25 cellular contexts compared by ENCODE assay signal in genomic region chr2:1687254-1687653, GRCh38. TPM values are rescaled to one million over a fixed set of nuclear protein-coding genes. Genes with fewer than 3 reads are reported as not detected.
DNase-seq lines count a peak whose midpoint lies in the region; FAIRE-seq and TF ChIP-seq lines count a peak whose summit lies in the region.
"Had no signal": no experiment of that assay in that cellular context is flagged by ENCODE, and none has a peak within 500 bp of the region (broad histone marks: within the 10 kb centered on the region; RNA-seq: fewer than 3 reads in every experiment).

No MANE protein-coding gene starts in this region.

- no peaks in the 10 kb centered on the region for H3K9me2 ChIP-seq in PC-9 (ENCODE audit: insufficient read depth)

- H3K27me3 ChIP-seq in Caco-2 (replicated peaks; ENCODE audit: control insufficient read depth, insufficient read depth, low read length), result no peaks in the 10 kb centered on the region
- H3K27me3 ChIP-seq in PC-9 (ENCODE audit: insufficient read depth, low read depth), result peaks cover 13% of the 10 kb centered on the region; the same call in 1 of the 2 replicates
- H3K27me3 ChIP-seq in ectodermal cell (ENCODE audit: control insufficient read depth, insufficient read depth, low read length, poor library complexity, severe bottlenecking), result no peaks in the 10 kb centered on the region
- no peaks in the 10 kb centered on the region for H3K27me3 ChIP-seq in neural progenitor cell
- H3K27me3 ChIP-seq in dorsolateral prefrontal cortex, result no peaks in the 10 kb centered on the region
- H3K27me3 ChIP-seq: BLaER1 treated with 17β-estradiol and CSF1 and Interleukin-3, amounts not matched to agents 10 nM and 100 nM had no signal

- H3K4me1 Mint-ChIP-seq in Caco-2 (ENCODE audit: low read depth, unreplicated experiment) (peaks cover 16% of the 10 kb centered on the region), neural progenitor cell (peaks cover 38% of the 10 kb centered on the region)
- H3K4me1 Mint-ChIP-seq: stimulated activated naive CD8-positive, alpha-beta T cell treated with anti-CD3 and anti-CD28 coated beads, Interleukin-15, amount 100 ng/mL, for 72 hours had no signal

- H3K9me3 ChIP-seq in Caco-2 (no peaks in the 10 kb centered on the region), PC-9 (ENCODE audit: insufficient read depth, low read depth) (no peaks in the 10 kb centered on the region), ectodermal cell (ENCODE audit: control insufficient read depth, low read length) (no peaks in the 10 kb centered on the region), neural progenitor cell (ENCODE audit: low read depth) (no peaks in the 10 kb centered on the region), kidney (ENCODE audit: control insufficient read depth in 1 of 2, low read length in 2 of 2) (no peaks in the 10 kb centered on the region)
- H3K9me3 ChIP-seq: BLaER1 treated with 17β-estradiol and CSF1 and Interleukin-3, amounts not matched to agents 10 nM and 100 nM; left ventricle myocardium inferior had no signal

- peaks cover 13% of the 10 kb centered on the region for H3K4me1 ChIP-seq in Caco-2
- H3K4me1 ChIP-seq in PC-9 (replicated peaks; ENCODE audit: insufficient read depth), result peaks cover 50% of the 10 kb centered on the region
- peaks cover 16% of the 10 kb centered on the region for H3K4me1 ChIP-seq in ectodermal cell (ENCODE audit: control insufficient read depth, insufficient read depth, low read length)
- H3K4me1 ChIP-seq in neural progenitor cell, result no peaks in the 10 kb centered on the region
- no peaks in the 10 kb centered on the region for H3K4me1 ChIP-seq in kidney (ENCODE audit: control insufficient read depth in 1 of 2, insufficient read depth in 1 of 2, low read depth in 1 of 2, low read length in 2 of 2)
- H3K4me1 ChIP-seq: parathyroid adenoma had no signal

- no peak overlapping the region for H2AFZ ChIP-seq in PC-9
- no peak overlapping the region for H2AFZ ChIP-seq in neural progenitor cell (replicated peaks)
- H2AFZ ChIP-seq: parathyroid adenoma had no signal

- H3K79me2 ChIP-seq in PC-9 (ENCODE audit: low read depth), result peaks cover 5% of the 10 kb centered on the region; the same call in 1 of the 2 replicates
- no peaks in the 10 kb centered on the region for H3K79me2 ChIP-seq in neural progenitor cell (ENCODE audit: low read depth)
- H3K79me2 ChIP-seq: parathyroid adenoma had no signal

- CTCF ChIA-PET in Caco-2 (lab: Charles Lee), result no interaction called here
- CTCF ChIA-PET in PC-9 (lab: Charles Lee), result no interaction called here

- TF ChIP-seq CTCF in Caco-2 (IDR thresholded peaks at IDR 0.05; ENCODE audit: insufficient read depth in 1 of 2, low read depth in 1 of 2, low read length in 1 of 2, severe bottlenecking in 1 of 2, unreplicated experiment in 1 of 2), result no peak
- no peak for TF ChIP-seq CTCF in PC-9 (conservative IDR thresholded peaks at IDR 0.05)
- no peak for TF ChIP-seq CTCF in neural progenitor cell (IDR thresholded peaks at IDR 0.05)
- no peak for TF ChIP-seq CTCF in dorsolateral prefrontal cortex (IDR thresholded peaks at IDR 0.05 in 54 of 56, conservative IDR thresholded peaks at IDR 0.05 in 2 of 56; ENCODE audit: low read depth in 1 of 56, partially characterized antibody in 56 of 56)
- no peak for TF ChIP-seq CTCF in kidney (IDR thresholded peaks at IDR 0.05; ENCODE audit: borderline replicate concordance, extremely low read depth, insufficient read depth)

- no peak for DNase-seq in Caco-2
- DNase-seq in PC-9, result no peak
- no peak for DNase-seq in neural progenitor cell (ENCODE audit: low spot score)
- DNase-seq in inferior parietal cortex (ENCODE audit: extremely low spot score), result no peak
- no peak for DNase-seq in GOT3 (lab: John Stamatoyannopoulos, UW)
- no peak for DNase-seq in dorsolateral prefrontal cortex
- no peak for DNase-seq in kidney
- DNase-seq: activated CD4-positive, alpha-beta T cell treated with anti-CD3 and anti-CD28 coated beads, Interleukin-2, amount 50 U/mL, for 1 hour; activated CD8-positive, alpha-beta memory T cell treated with anti-CD3 and anti-CD28 coated beads, Interleukin-2, amount 50 U/mL, for 48 hours; activated effector memory CD4-positive, alpha-beta T cell treated with anti-CD3 and anti-CD28 coated beads, Interleukin-2, amount 50 U/mL, for 16 hours; DMS 273 treated with DMSO at 0.1 percent for 48 hours; effector CD4-positive, alpha-beta T cell; left ventricle myocardium inferior; NCI-H1048; NCI-H2081; NCI-H446 treated with DMSO at 0.1 percent for 48 hours; stimulated activated CD4-positive, alpha-beta T cell treated with anti-CD3 and anti-CD28 coated beads, Interleukin-4, amount 100 ng/mL, for 1 hour; stimulated activated naive CD8-positive, alpha-beta T cell treated with anti-CD3 and anti-CD28 coated beads, Interleukin-15, amount 100 ng/mL, for 72 hours; T-helper 1 cell had no signal

- H3K9me3 Mint-ChIP-seq in Caco-2 (ENCODE audit: unreplicated experiment) (no peaks in the 10 kb centered on the region), neural progenitor cell (no peaks in the 10 kb centered on the region)
- H3K9me3 Mint-ChIP-seq: stimulated activated naive CD8-positive, alpha-beta T cell treated with anti-CD3 and anti-CD28 coated beads, Interleukin-15, amount 100 ng/mL, for 72 hours had no signal

- H3K27me3 Mint-ChIP-seq in Caco-2 (ENCODE audit: insufficient read depth, unreplicated experiment), result no peaks in the 10 kb centered on the region
- no peaks in the 10 kb centered on the region for H3K27me3 Mint-ChIP-seq in neural progenitor cell (ENCODE audit: insufficient read depth, low read depth)
- H3K27me3 Mint-ChIP-seq: stimulated activated naive CD8-positive, alpha-beta T cell treated with anti-CD3 and anti-CD28 coated beads, Interleukin-15, amount 100 ng/mL, for 72 hours had no signal

- H3K36me3 Mint-ChIP-seq in Caco-2 (ENCODE audit: insufficient read depth, unreplicated experiment) (no peaks in the 10 kb centered on the region), neural progenitor cell (peaks cover 19% of the 10 kb centered on the region)

- H3K4me3 Mint-ChIP-seq in Caco-2 (ENCODE audit: unreplicated experiment) (peak overlapping the region; percentile 60), neural progenitor cell (no peak overlapping the region)
- H3K4me3 Mint-ChIP-seq: stimulated activated naive CD8-positive, alpha-beta T cell treated with anti-CD3 and anti-CD28 coated beads, Interleukin-15, amount 100 ng/mL, for 72 hours had no signal

- POLR2A ChIA-PET in Caco-2 (lab: Charles Lee), result no interaction called here
- POLR2A ChIA-PET in PC-9 (lab: Charles Lee; ENCODE audit: unreplicated experiment), result no interaction called here

- H3K36me3 ChIP-seq in Caco-2 (ENCODE audit: control insufficient read depth, insufficient read depth, low read length), result no peaks in the 10 kb centered on the region
- no peaks in the 10 kb centered on the region for H3K36me3 ChIP-seq in PC-9 (ENCODE audit: low read depth)
- H3K36me3 ChIP-seq in ectodermal cell (ENCODE audit: control insufficient read depth, insufficient read depth, low read length), result no peaks in the 10 kb centered on the region
- no peaks in the 10 kb centered on the region for H3K36me3 ChIP-seq in neural progenitor cell
- no peaks in the 10 kb centered on the region for H3K36me3 ChIP-seq in kidney (ENCODE audit: control insufficient read depth in 1 of 2, insufficient read depth in 2 of 2, low read length in 2 of 2)

- intact Hi-C loops in Caco-2 (cut with micrococcal nuclease; ENCODE audit: unreplicated experiment), result loop anchor here (1.0 kb wide), 1 partner anchor 54 kb away; no protein-coding TSS in a partner anchor
- intact Hi-C loops in PC-9 (cut with micrococcal nuclease; ENCODE audit: unreplicated experiment), result loop anchor here (2.0 to 5.0 kb wide), 2 partner anchors 56 to 60 kb away; no protein-coding TSS in a partner anchor
- intact Hi-C loops in dorsolateral prefrontal cortex (cut with DNase I), result no loop called here
- intact Hi-C loops in kidney (cut with DNase I), result no loop called here

- no peak overlapping the region for H3K4me3 ChIP-seq in Caco-2 (ENCODE audit: low read depth, low read length)
- H3K4me3 ChIP-seq in PC-9, result no peak overlapping the region
- no peak overlapping the region for H3K4me3 ChIP-seq in ectodermal cell (ENCODE audit: insufficient read depth, low read depth, low read length)
- no peak overlapping the region for H3K4me3 ChIP-seq in neural progenitor cell
- H3K4me3 ChIP-seq in dorsolateral prefrontal cortex, result no peak overlapping the region
- H3K4me3 ChIP-seq in kidney (ENCODE audit: low read length in 2 of 2), result no peak overlapping the region
- H3K4me3 ChIP-seq: BLaER1 treated with 17β-estradiol and CSF1 and Interleukin-3, amounts not matched to agents 10 nM and 100 nM; left ventricle myocardium inferior; skin epidermis had no signal

- H3K27ac Mint-ChIP-seq in Caco-2 (ENCODE audit: unreplicated experiment) (peak overlapping the region; percentile 65), neural progenitor cell (peak overlapping the region; percentile 36)

- H3K4me2 ChIP-seq in PC-9 (peak overlapping the region; percentile 41), neural progenitor cell (no peak overlapping the region)
- H3K4me2 ChIP-seq: KMS-11 had no signal

- H3F3A ChIP-seq in PC-9 (ENCODE audit: insufficient read depth, low read depth) (peaks cover 21% of the 10 kb centered on the region), neural progenitor cell (ENCODE audit: low read depth) (no peaks in the 10 kb centered on the region)

- 92% methylated on average over 14 of the region's 14 CpGs for WGBS in ectodermal cell, 2 experiments

- no peak for FAIRE-seq in kidney (lab: Jason Lieb, UNC)
- FAIRE-seq: GM12891 had no signal

- H3K9ac ChIP-seq in neural progenitor cell (no peak overlapping the region), kidney (ENCODE audit: low read length in 2 of 2) (no peak overlapping the region)
- H3K9ac ChIP-seq: KMS-11, parathyroid adenoma had no signal

- H4K20me1 ChIP-seq in PC-9 (ENCODE audit: insufficient read depth), result no peaks in the 10 kb centered on the region
- H4K20me1 ChIP-seq in neural progenitor cell (ENCODE audit: low read depth), result peaks cover 48% of the 10 kb centered on the region

- BruUV-seq in Caco-2 (replicated peaks; lab: Mats Ljungman, UMichigan), result no TSS peak
- BruUV-seq in PC-9 (replicated peaks; lab: Mats Ljungman, UMichigan), result no TSS peak

- H3K27ac ChIP-seq in PC-9 (peak overlapping the region; percentile 70), ectodermal cell (ENCODE audit: insufficient read depth, low read depth, low read length, poor library complexity, severe bottlenecking) (peak overlapping the region; percentile 83), neural progenitor cell (no peak overlapping the region), dorsolateral prefrontal cortex (peak overlapping the region in 1 of 59 donors; percentile 5), kidney (ENCODE audit: low read depth in 2 of 2, low read length in 2 of 2) (no peak overlapping the region)
- H3K27ac ChIP-seq: BLaER1 treated with 17β-estradiol and CSF1 and Interleukin-3, amounts not matched to agents 10 nM and 100 nM; KMS-11; left ventricle myocardium inferior; parathyroid adenoma; skin epidermis had no signal

RNA-seq across cellular contexts. Expression of gene PXDN, which starts 57.1 kb away (rescaled TPM):
- total RNA-seq in Caco-2 (2022) (0.12 and 0.25 TPM in 2 replicates), PC-9 (2021) (91.1 and 92.2 TPM in 2 replicates), neural progenitor cell (ENCODE audit: low replicate concordance) (118 and 128 TPM in 2 replicates), dorsolateral prefrontal cortex (10 to 100 TPM in 91 of 120 experiments, 1 to 10 TPM in 29; 5.5 to 24.3 (median 12.2) TPM), kidney (42.3 TPM)
- polyA plus RNA-seq in ectodermal cell (2013, experiment 1 of 4), result 116 TPM
- polyA plus RNA-seq in ectodermal cell (2013, experiment 2 of 4), result 147 TPM
- 89.5 TPM for polyA plus RNA-seq in ectodermal cell (2013, experiment 3 of 4)
- 110 TPM for polyA plus RNA-seq in ectodermal cell (2013, experiment 4 of 4)
- 4.7 TPM for polyA plus RNA-seq in kidney (ENCODE audit: insufficient read depth, low read depth, low replicate concordance)

Comparison
In these comparisons a context has a peak if more than half of its experiments do, and no peak if none do; other contexts are left out.
1. H3K27ac ChIP-seq: peak in PC-9 (single experiment) and ectodermal cell (single experiment); none in neural progenitor cell (single experiment) and kidney (0 of 2).
2. intact Hi-C loops: an anchor here in Caco-2 (1.0 kb wide) and PC-9 (2.0 to 5.0 kb wide); none called in dorsolateral prefrontal cortex and kidney.